Comparison of ENCODE assay signal across 8 cellular contexts in the genomic region with DNA sequence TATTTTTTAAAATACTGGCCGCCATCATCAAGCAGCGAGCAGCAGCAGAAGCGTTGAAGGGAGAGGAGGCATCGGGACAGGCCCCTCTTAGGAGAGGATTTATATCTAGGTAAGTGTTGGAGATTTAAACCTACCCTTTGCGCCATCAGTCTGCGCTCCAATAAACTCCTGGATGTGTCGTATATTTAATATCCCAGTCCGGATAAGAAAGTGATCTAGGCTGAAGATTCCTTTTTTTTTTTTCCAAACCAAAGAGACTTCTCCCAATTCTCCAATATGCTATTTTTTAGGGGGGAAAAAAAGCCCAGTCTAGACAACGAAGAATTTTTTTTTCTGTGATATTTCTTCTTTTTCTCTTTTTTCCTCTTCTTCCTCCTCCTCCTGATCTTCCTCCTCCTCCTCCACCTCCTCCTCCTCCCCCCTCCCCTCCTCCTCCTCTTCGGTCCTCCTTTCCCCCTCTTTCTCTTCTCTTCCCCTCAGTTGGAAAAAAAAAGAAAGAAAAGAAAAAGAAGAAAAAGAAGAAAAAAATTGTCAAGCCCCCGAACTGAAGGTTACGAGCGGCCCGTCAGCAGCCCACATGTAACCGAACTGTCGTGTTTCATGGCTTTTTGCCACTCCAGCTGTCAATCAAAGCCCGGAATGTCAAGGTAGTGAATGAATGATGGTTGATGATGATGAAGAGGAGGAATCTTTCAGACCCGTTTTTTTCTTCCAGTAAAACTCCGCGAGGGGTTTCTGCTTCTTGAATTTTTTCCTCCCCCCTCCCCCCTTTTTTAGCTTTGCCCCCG.
A peak's percentile ranks its signal among the peaks of the same experiment; 100 is the strongest.
DNase-seq lines count a peak whose midpoint lies in the region; ATAC-seq and TF ChIP-seq lines count a peak whose summit lies in the region.

No MANE protein-coding gene starts in this region.

- H3K36me3 ChIP-seq in OCI-LY3 (replicated peaks; ENCODE audit: low read depth, low read length): no peaks in the 10 kb centered on the region
- H3K36me3 ChIP-seq in mucosa of rectum (ENCODE audit: control insufficient read depth in 2 of 2, insufficient read depth in 2 of 2, low read length in 2 of 2): no peaks in the 10 kb centered on the region

- no peak for DNase-seq in AG04449 (ENCODE audit: low read depth, low spot score)
- peak; percentile 46 for DNase-seq in GM13977 (ENCODE audit: low spot score)
- DNase-seq in coronary artery (ENCODE audit: low spot score): no peak
- no peak for DNase-seq in cerebellar nuclear complex (lab: John Stamatoyannopoulos, UW)
- DNase-seq in retina: no peak

- ATAC-seq in GM18505 (IDR thresholded peaks at IDR 0.05; ENCODE audit: unreplicated experiment): no peak

- H3K9ac ChIP-seq in OCI-LY3 (ENCODE audit: low read length): peak overlapping the region; percentile 90
- peak overlapping the region; percentile 41 to 84 for H3K9ac ChIP-seq in mucosa of rectum (ENCODE audit: low read depth in 1 of 2, low read length in 2 of 2)

- CTCF ChIA-PET in AG04449 (lab: Yijun Ruan, JAX): no interaction called here

- H2AFZ ChIP-seq in OCI-LY3 (ENCODE audit: low read depth, low read length): peak overlapping the region; percentile 76

- H3K27me3 ChIP-seq in OCI-LY3 (ENCODE audit: low read depth, low read length) (peaks cover 8% of the 10 kb centered on the region), mucosa of rectum (ENCODE audit: control insufficient read depth in 2 of 2, insufficient read depth in 2 of 2, low read length in 2 of 2) (peaks cover 34 to 53% of the 10 kb centered on the region in 2 donors)

- H4K20me1 ChIP-seq in OCI-LY3 (ENCODE audit: insufficient read depth, low read length): no peaks in the 10 kb centered on the region

- H3K9me3 ChIP-seq in OCI-LY3 (ENCODE audit: insufficient read depth, low read length): no peaks in the 10 kb centered on the region
- H3K9me3 ChIP-seq in mucosa of rectum (ENCODE audit: control insufficient read depth in 2 of 2, low read length in 2 of 2): no peaks in the 10 kb centered on the region

- H3K79me2 ChIP-seq in OCI-LY3 (ENCODE audit: low read length): no peaks in the 10 kb centered on the region; the same call in 1 of the 2 replicates

- H3K4me1 ChIP-seq in OCI-LY3 (ENCODE audit: low read length) (peaks cover 5% of the 10 kb centered on the region), mucosa of rectum (ENCODE audit: control insufficient read depth in 2 of 2, insufficient read depth in 2 of 2, low read length in 2 of 2) (peaks cover 4 to 8% of the 10 kb centered on the region in 2 donors)

- no peak for TF ChIP-seq CTCF in AG04449 (IDR thresholded peaks at IDR 0.05; ENCODE audit: insufficient read depth, low read length, missing control alignments)
- TF ChIP-seq CTCF in GM13977 (IDR thresholded peaks at IDR 0.05; ENCODE audit: extremely low read depth, insufficient read depth, missing control alignments): no peak
- TF ChIP-seq CTCF in OCI-LY3 (IDR thresholded peaks at IDR 0.05; ENCODE audit: low read depth, low read length): no peak
- TF ChIP-seq CTCF in coronary artery (IDR thresholded peaks at IDR 0.05): no peak

- H3K27ac ChIP-seq in OCI-LY3 (ENCODE audit: low read length): peak overlapping the region; percentile 95
- peak overlapping the region; percentile 90 to 98 for H3K27ac ChIP-seq in coronary artery
- H3K27ac ChIP-seq in mucosa of rectum (ENCODE audit: low read depth in 2 of 2, low read length in 2 of 2): peak overlapping the region; percentile 80 to 88

- H3K4me3 ChIP-seq in AG04449 (ENCODE audit: low read depth, low read length): peak overlapping the region; percentile 93
- H3K4me3 ChIP-seq in OCI-LY3 (ENCODE audit: low read length): peak overlapping the region; percentile 85
- H3K4me3 ChIP-seq in coronary artery: peak overlapping the region; percentile 93
- peak overlapping the region; percentile 85 to 93 for H3K4me3 ChIP-seq in mucosa of rectum (ENCODE audit: low read length in 2 of 2)

- TF ChIP-seq POLR2A in GM18505 (IDR thresholded peaks at IDR 0.05; ENCODE audit: borderline replicate concordance, extremely low read depth, insufficient read depth, insufficient read length): no peak

- in situ Hi-C loops in GM13977 (cut with MboI; ENCODE audit: low pct_unique_long_range_greater_than_20kb, low sequenced_read_pairs, unreplicated experiment): loop anchor here (10.0 to 25.0 kb wide), 4 partner anchors 215 to 1812 kb away; no protein-coding TSS in a partner anchor

- peak overlapping the region; percentile 82 for H3K4me2 ChIP-seq in OCI-LY3 (ENCODE audit: low read length)

- POLR2A ChIA-PET in AG04449 (lab: Yijun Ruan, JAX): no interaction called here
